In genomic region chr5:142141463-142141862, GRCh38 we compare ENCODE assay signal across 18 cellular contexts. TPM values are rescaled to one million over a fixed set of nuclear protein-coding genes. Genes with fewer than 3 reads are reported as not detected.
DNase-seq lines count a peak whose midpoint lies in the region; ATAC-seq and TF ChIP-seq lines count a peak whose summit lies in the region.
"Had no signal": no experiment of that assay in that cellular context is flagged by ENCODE, and none has a peak within 500 bp of the region (broad histone marks: within the 10 kb centered on the region; RNA-seq: fewer than 3 reads in every experiment).

No MANE protein-coding gene starts in this region.

- CTCF ChIA-PET in HCT116 (lab: Charles Lee): interaction anchor here (1.0 to 3.3 kb wide), 3 partner anchors 128 to 150 kb away, joined by 3 to 39 read pairs (median 14); partner anchors contain the start of gene GNPDA1
- CTCF ChIA-PET in Panc1 (lab: Charles Lee): no interaction called here

- H3K9ac ChIP-seq in HCT116 (ENCODE audit: low read length): no peak overlapping the region
- H3K9ac ChIP-seq in liver (ENCODE audit: low read depth in 1 of 2, low read length in 2 of 2): no peak overlapping the region

- POLR2A ChIA-PET in HCT116 (lab: Charles Lee): no interaction called here
- POLR2A ChIA-PET in Panc1 (lab: Charles Lee): interaction anchor here (0.7 kb wide), 1 partner anchor 150 kb away, joined by 22 read pairs; no protein-coding TSS in a partner anchor

- H3K27me3 ChIP-seq in HCT116 (ENCODE audit: insufficient read depth, low read length) (no peaks in the 10 kb centered on the region), Panc1 (ENCODE audit: control insufficient read depth, insufficient read depth, low read length) (no peaks in the 10 kb centered on the region), liver (ENCODE audit: control insufficient read depth in 4 of 4, insufficient read depth in 4 of 4, low read length in 3 of 4) (no peaks in the 10 kb centered on the region)
- H3K27me3 ChIP-seq: adrenal gland, heart left ventricle, suprapubic skin had no signal

- peaks cover 36% of the 10 kb centered on the region for H3K36me3 Mint-ChIP-seq in activated CD4-positive, alpha-beta T cell treated with anti-CD3 and anti-CD28 coated beads, Interleukin-2, amount 10 ng/mL, durations not matched to agents 24 days and 14 days (ENCODE audit: low read depth)

- intact Hi-C loops in HCT116 (cut with micrococcal nuclease) (loop anchor here (5.0 to 10.0 kb wide), 2 partner anchors 254 to 477 kb away; no protein-coding TSS in a partner anchor), Panc1 (cut with micrococcal nuclease; ENCODE audit: unreplicated experiment) (loop anchor here (5.0 kb wide), 1 partner anchor 149 kb away; no protein-coding TSS in a partner anchor)
- intact Hi-C loops in activated CD4-positive, alpha-beta T cell treated with anti-CD3 and anti-CD28 coated beads, Interleukin-2, amount 10 ng/mL, durations not matched to agents 24 days and 14 days (cut with micrococcal nuclease): no loop called here

- peak in 2 of 3 experiments; percentile 24 to 48; a peak in 2 of 6 replicates for TF ChIP-seq CTCF in HCT116 (IDR thresholded peaks at IDR 0.05 in 2 of 3, conservative IDR thresholded peaks at IDR 0.05 in 1 of 3; ENCODE audit: borderline replicate concordance in 1 of 3, insufficient read depth in 1 of 3, low read depth in 2 of 3, low read length in 2 of 3)
- peak; percentile 32 for TF ChIP-seq CTCF in Panc1 (IDR thresholded peaks at IDR 0.05)
- TF ChIP-seq CTCF in liver (IDR thresholded peaks at IDR 0.05; ENCODE audit: low read depth, low read length, missing input control): no peak

- H3K4me3 Mint-ChIP-seq in activated CD4-positive, alpha-beta T cell treated with anti-CD3 and anti-CD28 coated beads, Interleukin-2, amount 10 ng/mL, durations not matched to agents 24 days and 14 days: no peak overlapping the region

- no peaks in the 10 kb centered on the region for H4K20me1 ChIP-seq in HCT116 (ENCODE audit: insufficient read depth)

- no peaks in the 10 kb centered on the region for H3K9me3 Mint-ChIP-seq in activated CD4-positive, alpha-beta T cell treated with anti-CD3 and anti-CD28 coated beads, Interleukin-2, amount 10 ng/mL, durations not matched to agents 24 days and 14 days

- in situ Hi-C loops in Panc1 (cut with HindIII; ENCODE audit: low pct_unique_long_range_greater_than_20kb, low sequenced_read_pairs): no loop called here

- no peak overlapping the region for H3K4me3 ChIP-seq in HCT116 (replicated peaks in 1 of 2; ENCODE audit: low read depth in 1 of 2, low read length in 2 of 2)
- H3K4me3 ChIP-seq in Panc1 (ENCODE audit: low read depth in 2 of 2, low read length in 2 of 2): no peak overlapping the region
- no peak overlapping the region for H3K4me3 ChIP-seq in liver (ENCODE audit: low read depth in 1 of 3, low read length in 3 of 3)
- H3K4me3 ChIP-seq: adrenal gland, heart left ventricle, suprapubic skin had no signal

- H3K27ac Mint-ChIP-seq in activated CD4-positive, alpha-beta T cell treated with anti-CD3 and anti-CD28 coated beads, Interleukin-2, amount 10 ng/mL, durations not matched to agents 24 days and 14 days: no peak overlapping the region
- H3K27ac Mint-ChIP-seq: progenitor cell of endocrine pancreas had no signal

- no peaks in the 10 kb centered on the region for H3K4me1 Mint-ChIP-seq in activated CD4-positive, alpha-beta T cell treated with anti-CD3 and anti-CD28 coated beads, Interleukin-2, amount 10 ng/mL, durations not matched to agents 24 days and 14 days

- RAD21 ChIA-PET in HCT116 (lab: Charles Lee; ENCODE audit: low non-redundant PET in 1 of 2, low total read pairs in 2 of 2, uncharacterized antibody in 2 of 2, unreplicated experiment in 2 of 2): no interaction called here

- TF ChIP-seq RAD21 in HCT116 (IDR thresholded peaks at IDR 0.05; ENCODE audit: low read depth) (peak; percentile 60), liver (IDR thresholded peaks at IDR 0.05) (peak; percentile 11 to 13)

- H2AFZ ChIP-seq in HCT116 (ENCODE audit: low read depth, low read length, poor library complexity, severe bottlenecking): no peak overlapping the region

- H3K4me1 ChIP-seq in HCT116 (ENCODE audit: control insufficient read depth in 1 of 2, insufficient read depth in 2 of 2, low read length in 2 of 2) (no peaks in the 10 kb centered on the region), Panc1 (ENCODE audit: control insufficient read depth, insufficient read depth, low read length) (no peaks in the 10 kb centered on the region), liver (ENCODE audit: control insufficient read depth in 4 of 4, insufficient read depth in 4 of 4, low read length in 3 of 4) (no peaks in the 10 kb centered on the region)
- H3K4me1 ChIP-seq: adrenal gland, suprapubic skin had no signal

- H3K4me2 ChIP-seq in HCT116 (ENCODE audit: low read length): no peak overlapping the region

- no peak overlapping the region for H3K27ac ChIP-seq in HCT116 (ENCODE audit: low read depth, low read length)
- no peak overlapping the region for H3K27ac ChIP-seq in Panc1 (ENCODE audit: low read length)
- no peak overlapping the region for H3K27ac ChIP-seq in liver (ENCODE audit: low read depth in 1 of 2, low read length in 2 of 2)
- H3K27ac ChIP-seq: adrenal gland, heart left ventricle, suprapubic skin had no signal

- no peaks in the 10 kb centered on the region for H3K9me2 ChIP-seq in HCT116 (ENCODE audit: insufficient read depth)

- H3K27me3 Mint-ChIP-seq in activated CD4-positive, alpha-beta T cell treated with anti-CD3 and anti-CD28 coated beads, Interleukin-2, amount 10 ng/mL, durations not matched to agents 24 days and 14 days: no peaks in the 10 kb centered on the region
- H3K27me3 Mint-ChIP-seq: progenitor cell of endocrine pancreas had no signal

- H3K36me3 ChIP-seq in HCT116 (ENCODE audit: control insufficient read depth in 1 of 2, insufficient read depth in 2 of 2, low read length in 2 of 2) (peaks cover 4 to 6% of the 10 kb centered on the region in 2 experiments; a peak in 3 of 4 replicates), Panc1 (ENCODE audit: control insufficient read depth, insufficient read depth, low read length) (peaks cover 9% of the 10 kb centered on the region; the same call in 1 of the 2 replicates), liver (ENCODE audit: control insufficient read depth in 4 of 4, insufficient read depth in 3 of 4, low read depth in 1 of 4, low read length in 3 of 4) (peaks cover 4 to 33% (median 25%) of the 10 kb centered on the region in 4 donors)

- H3K9me3 ChIP-seq in HCT116 (ENCODE audit: control insufficient read depth in 1 of 2, insufficient read depth in 1 of 2, low read depth in 1 of 2, low read length in 2 of 2) (no peaks in the 10 kb centered on the region), Panc1 (ENCODE audit: control insufficient read depth, insufficient read depth, low read depth, low read length) (no peaks in the 10 kb centered on the region), liver (ENCODE audit: control insufficient read depth in 4 of 4, low read length in 3 of 4) (no peaks in the 10 kb centered on the region)
- H3K9me3 ChIP-seq: adrenal gland, heart left ventricle, suprapubic skin had no signal

- no peak for TF ChIP-seq POLR2A in HCT116 (IDR thresholded peaks at IDR 0.05; ENCODE audit: borderline replicate concordance, extremely low read depth, insufficient read depth, insufficient read length)

- H3K79me2 ChIP-seq in HCT116 (ENCODE audit: insufficient read depth, low read length): peaks cover 4% of the 10 kb centered on the region; the same call in 1 of the 2 replicates

- DNase-seq in SIG-M5 treated with dmso at 0.1 percent for 504 hours (lab: John Stamatoyannopoulos, UW; ENCODE audit: unreplicated experiment) (peak; percentile 5), SIG-M5 (lab: John Stamatoyannopoulos, UW) (no peak), HCT116 (ENCODE audit: low read depth, low spot score) (no peak), Panc1 (ENCODE audit: low read depth, low spot score) (no peak)
- DNase-seq in activated CD4-positive, alpha-beta T cell treated with anti-CD3 and anti-CD28 coated beads, Interleukin-2, amount 10 ng/mL, durations not matched to agents 24 days and 14 days: no peak
- DNase-seq: activated CD4-positive, CD25-positive, alpha-beta regulatory T cell; adrenal gland; DMS153; heart left ventricle; kidney; NCI-H146; NCI-H526 treated with DMSO at 0.1 percent for 48 hours; stimulated activated CD4-positive, alpha-beta T cell treated with anti-CD3 and anti-CD28 coated beads, Interleukin-15, amount 100 ng/mL, for 24 hours had no signal

- ATAC-seq in HCT116 (no peak), Panc1 (no peak), GM18870 (IDR thresholded peaks at IDR 0.05; ENCODE audit: unreplicated experiment) (no peak), GM18873 (IDR thresholded peaks at IDR 0.05; ENCODE audit: low FRiP score, unreplicated experiment) (no peak)
- ATAC-seq: heart left ventricle had no signal

- no TSS peak for BruUV-seq in HCT116 (replicated peaks; lab: Mats Ljungman, UMichigan)
- no TSS peak for BruUV-seq in Panc1 (replicated peaks; lab: Mats Ljungman, UMichigan)

TF ChIP-seq in HCT116, 20 proteins besides CTCF, POLR2A, EP300 and RAD21 (continues in another document):
- TF ChIP-seq ELF1 (IDR thresholded peaks at IDR 0.05; ENCODE audit: borderline replicate concordance, low read depth) (no peak), YY1 (IDR thresholded peaks at IDR 0.05; ENCODE audit: extremely low read depth, insufficient replicate concordance, low read depth, low read length) (no peak)

TF ChIP-seq in liver, 16 proteins besides CTCF, POLR2A, EP300 and RAD21 (continues in another document):
- TF ChIP-seq EGR1 (IDR thresholded peaks at IDR 0.05; ENCODE audit: low read depth in 2 of 2): no peak
- no peak for TF ChIP-seq FOXA1 (IDR thresholded peaks at IDR 0.05)
- TF ChIP-seq GABPA (IDR thresholded peaks at IDR 0.05 in 1 of 2, conservative IDR thresholded peaks at IDR 0.05 in 1 of 2): no peak

RNA-seq across cellular contexts. Expression of gene NDFIP1, which starts 32.9 kb away (rescaled TPM):
- total RNA-seq in HCT116 (2021; ENCODE audit: unreplicated experiment): 37.8 TPM
- 22.8 and 26.1 TPM in 2 replicates for polyA plus RNA-seq in HCT116 (2012)
- 40.9 TPM for total RNA-seq in Panc1 (2021; ENCODE audit: unreplicated experiment)
- 66.3 TPM for polyA plus RNA-seq in Panc1 (2012; ENCODE audit: insufficient read length)
- total RNA-seq in liver: 10 to 100 TPM; 50.2 to 68.1 TPM
- polyA plus RNA-seq in liver: 10 to 100 TPM; 43.5 to 63.9 TPM
- total RNA-seq in activated CD4-positive, alpha-beta T cell treated with anti-CD3 and anti-CD28 coated beads, Interleukin-2, amount 10 ng/mL, durations not matched to agents 24 days and 14 days: 114 and 122 TPM in 2 replicates
